Comparison of ENCODE assay signal across 11 cellular contexts in the genomic region with DNA sequence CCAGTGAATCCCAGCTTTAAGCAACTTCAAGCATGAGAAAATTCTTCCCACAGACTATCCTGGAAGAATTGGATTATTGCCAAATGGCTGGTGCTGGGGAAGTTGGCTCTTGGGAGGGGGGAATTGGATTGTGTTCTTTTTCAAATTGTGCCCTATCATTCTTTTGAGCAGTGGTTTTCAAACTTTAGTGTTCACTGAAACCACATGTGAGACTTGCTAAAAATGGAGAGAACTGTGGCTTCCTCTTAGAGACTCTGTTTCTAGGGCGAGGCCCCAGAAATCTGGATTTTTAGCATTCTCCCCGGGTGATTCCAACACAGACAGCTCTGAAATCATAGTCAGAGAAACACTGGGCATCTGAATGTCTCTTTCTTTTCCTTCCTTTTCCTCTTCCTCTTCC. TPM values are rescaled to one million over a fixed set of nuclear protein-coding genes. Genes with fewer than 3 reads are reported as not detected.
DNase-seq lines count a peak whose midpoint lies in the region; TF ChIP-seq lines count a peak whose summit lies in the region.
"Had no signal": no experiment of that assay in that cellular context is flagged by ENCODE, and none has a peak within 500 bp of the region (broad histone marks: within the 10 kb centered on the region; RNA-seq: fewer than 3 reads in every experiment).

No MANE protein-coding gene starts in this region.

- peak overlapping the region; percentile 67 to 84 (median 75) for H3K4me2 ChIP-seq in BLaER1 treated with 17β-estradiol and CSF1 and Interleukin-3, amounts not matched to agents 10 nM and 100 nM

- no peak overlapping the region; a peak in 1 of 20 replicates for H3K4me3 ChIP-seq in BLaER1 treated with 17β-estradiol and CSF1 and Interleukin-3, amounts not matched to agents 10 nM and 100 nM

- peak; percentile 58 for DNase-seq in GM10266 (ENCODE audit: extremely low spot score)
- peak; percentile 12 for DNase-seq in NCI-H2171 treated with DMSO at 0.1 percent for 48 hours (lab: John Stamatoyannopoulos, UW)
- DNase-seq in dermis blood vessel endothelial cell: peak; percentile 28
- DNase-seq in occipital lobe (lab: John Stamatoyannopoulos, UW): no peak
- no peak for DNase-seq in COLO668 (lab: John Stamatoyannopoulos, UW; ENCODE audit: unreplicated experiment)
- no peak for DNase-seq in Ammon's horn (ENCODE audit: low spot score)
- DNase-seq in NCI-H524 treated with DMSO at 0.1 percent for 48 hours (lab: John Stamatoyannopoulos, UW): no peak
- DNase-seq: activated naive CD4-positive, alpha-beta T cell treated with Interleukin-2 at 50 U/mL for 16 hours; left cardiac atrium had no signal

- H3K27me3 ChIP-seq in BLaER1 treated with 17β-estradiol and CSF1 and Interleukin-3, amounts not matched to agents 10 nM and 100 nM: no peaks in the 10 kb centered on the region

- peaks cover 16 to 38% (median 34%) of the 10 kb centered on the region in 10 experiments for H3K4me1 ChIP-seq in BLaER1 treated with 17β-estradiol and CSF1 and Interleukin-3, amounts not matched to agents 10 nM and 100 nM

- H3K27ac ChIP-seq in BLaER1 treated with 17β-estradiol and CSF1 and Interleukin-3, amounts not matched to agents 10 nM and 100 nM: peak overlapping the region in 7 of 11 experiments; percentile 1 to 57 (median 32); a peak in 7 of 22 replicates

- H3K36me3 ChIP-seq in BLaER1 treated with 17β-estradiol and CSF1 and Interleukin-3, amounts not matched to agents 10 nM and 100 nM: no peaks in the 10 kb centered on the region

- no peaks in the 10 kb centered on the region for H3K9me3 ChIP-seq in BLaER1 treated with 17β-estradiol and CSF1 and Interleukin-3, amounts not matched to agents 10 nM and 100 nM (replicated peaks in 1 of 11)

- no peaks in the 10 kb centered on the region for H4K20me1 ChIP-seq in BLaER1 treated with 17β-estradiol and CSF1 and Interleukin-3, amounts not matched to agents 10 nM and 100 nM

- H3K9ac ChIP-seq in BLaER1 treated with 17β-estradiol and CSF1 and Interleukin-3, amounts not matched to agents 10 nM and 100 nM: peak overlapping the region in 3 of 11 experiments; percentile 4 to 29 (median 16); a peak in 2 of 22 replicates

- TF ChIP-seq CTCF in GM10266 (IDR thresholded peaks at IDR 0.05; ENCODE audit: control insufficient read depth, insufficient read depth, low read depth, missing control alignments): no peak

RNA-seq across cellular contexts. Expression of gene OTUB2, which starts 14.3 kb away (rescaled TPM):
- total RNA-seq in dermis blood vessel endothelial cell (0.68 and 0.84 TPM in 2 replicates), occipital lobe (5.6 TPM)

RNA-seq across cellular contexts. Expression of gene CCDC197, which starts 14.7 kb away (rescaled TPM):
- total RNA-seq in dermis blood vessel endothelial cell (not detected in 2 replicates), occipital lobe (not detected)
- total RNA-seq: epithelial cell of proximal tubule, left cardiac atrium had no signal

RNA-seq across cellular contexts. Expression of gene ASB2, which starts 35.4 kb away (rescaled TPM):
- total RNA-seq in dermis blood vessel endothelial cell (0.05 TPM in 1 of 2 replicates, not detected in the other), occipital lobe (not detected)

Comparison
In these comparisons a context has a peak if more than half of its experiments do, and no peak if none do; other contexts are left out.
1. DNase-seq: peak in GM10266 (single experiment), NCI-H2171 treated with DMSO at 0.1 percent for 48 hours (single experiment) and dermis blood vessel endothelial cell (single experiment); none in occipital lobe (single experiment), COLO668 (single experiment), Ammon's horn (single experiment) and NCI-H524 treated with DMSO at 0.1 percent for 48 hours (single experiment).